In genomic region chr5:79133657-79134451, GRCh38 we compare ENCODE assay signal across 9 cellular contexts. TPM values are rescaled to one million over a fixed set of nuclear protein-coding genes. Genes with fewer than 3 reads are reported as not detected.
DNase-seq lines count a peak whose midpoint lies in the region; ATAC-seq and TF ChIP-seq lines count a peak whose summit lies in the region.
"Had no signal": no experiment of that assay in that cellular context is flagged by ENCODE, and none has a peak within 500 bp of the region (broad histone marks: within the 10 kb centered on the region; RNA-seq: fewer than 3 reads in every experiment).

No MANE protein-coding gene starts in this region.

- TF ChIP-seq CTCF in Peyer's patch (IDR thresholded peaks at IDR 0.05) (peak; percentile 37 to 70 (median 62)), fibroblast of lung (conservative IDR thresholded peaks at IDR 0.05 in 1 of 2, IDR thresholded peaks at IDR 0.05 in 1 of 2; ENCODE audit: low read depth in 1 of 2, low read length in 2 of 2) (peak; percentile 80 to 87), natural killer cell (IDR thresholded peaks at IDR 0.05) (no peak)

- no peaks in the 10 kb centered on the region for H3K36me3 ChIP-seq in Peyer's patch
- no peaks in the 10 kb centered on the region for H3K36me3 ChIP-seq in fibroblast of lung (ENCODE audit: control insufficient read depth, insufficient read depth, low read length)

- H3K4me3 Mint-ChIP-seq in natural killer cell: peak overlapping the region; percentile 82
- peak overlapping the region; percentile 45 to 58 for H3K4me3 Mint-ChIP-seq in stimulated activated naive B cell treated with anti-CD40 and anti-IgM and Interleukin-4, amounts not matched to agents 10 μg/mL and 1 μg/mL and 100 μg/mL, for 72 hours

- H3K9me3 ChIP-seq in Peyer's patch (no peaks in the 10 kb centered on the region), fibroblast of lung (ENCODE audit: control insufficient read depth, insufficient read depth, low read depth, low read length) (no peaks in the 10 kb centered on the region)

- no peaks in the 10 kb centered on the region for H3K9me3 Mint-ChIP-seq in natural killer cell
- no peaks in the 10 kb centered on the region for H3K9me3 Mint-ChIP-seq in stimulated activated naive B cell treated with anti-CD40 and anti-IgM and Interleukin-4, amounts not matched to agents 10 μg/mL and 1 μg/mL and 100 μg/mL, for 72 hours

- no peaks in the 10 kb centered on the region for H4K20me1 ChIP-seq in fibroblast of lung (ENCODE audit: control insufficient read depth, extremely low read depth, insufficient read depth, low read length)

- TF ChIP-seq EP300 in Ishikawa (IDR thresholded peaks at IDR 0.05; ENCODE audit: borderline replicate concordance): no peak

- peak overlapping the region; percentile 95 for H3K4me2 ChIP-seq in fibroblast of lung (ENCODE audit: extremely low read depth, insufficient read depth, low read length)

- peak; percentile 90 for DNase-seq in Caki2 (ENCODE audit: low read depth)
- DNase-seq in Peyer's patch: peak; percentile 51 to 82 (median 55)
- peak; percentile 30 for DNase-seq in activated T-helper 1 cell treated with Interleukin-2 at 50 U/mL for 16 hours (ENCODE audit: low read depth)
- DNase-seq in fibroblast of lung (ENCODE audit: low read depth in 2 of 2): peak; percentile 82 to 94
- peak; percentile 28 for DNase-seq in natural killer cell
- peak; percentile 31 for DNase-seq in stimulated activated naive B cell treated with anti-CD40 and anti-IgM and Interleukin-4, amounts not matched to agents 10 μg/mL and 1 μg/mL and 100 μg/mL, for 72 hours
- DNase-seq in HPDE6-E6E7 (ENCODE audit: extremely low spot score): no peak

- no peaks in the 10 kb centered on the region for H3K36me3 Mint-ChIP-seq in natural killer cell
- H3K36me3 Mint-ChIP-seq in stimulated activated naive B cell treated with anti-CD40 and anti-IgM and Interleukin-4, amounts not matched to agents 10 μg/mL and 1 μg/mL and 100 μg/mL, for 72 hours: no peaks in the 10 kb centered on the region

- H3K9ac ChIP-seq in fibroblast of lung (ENCODE audit: insufficient read depth, low read length): no peak overlapping the region

- in situ Hi-C loops in Caki2 (cut with HindIII; ENCODE audit: low pct_unique_long_range_greater_than_20kb, low sequenced_read_pairs): no loop called here

- H3K4me3 ChIP-seq in Peyer's patch: peak overlapping the region in 2 of 4 donors; percentile 16 to 18
- H3K4me3 ChIP-seq in fibroblast of lung (replicated peaks in 1 of 4; ENCODE audit: control extremely low read depth in 1 of 4, insufficient read depth in 1 of 4, low read depth in 3 of 4, low read length in 4 of 4): peak overlapping the region; percentile 5 to 55 (median 40)

- H3K27me3 Mint-ChIP-seq in natural killer cell (ENCODE audit: low read depth in 2 of 2): peaks cover 0 to 7% of the 10 kb centered on the region in 2 donors
- H3K27me3 Mint-ChIP-seq in stimulated activated naive B cell treated with anti-CD40 and anti-IgM and Interleukin-4, amounts not matched to agents 10 μg/mL and 1 μg/mL and 100 μg/mL, for 72 hours: peaks cover 9 to 12% of the 10 kb centered on the region in 2 donors

- no peak for TF ChIP-seq POLR2A in Peyer's patch (IDR thresholded peaks at IDR 0.05)

- H3K4me1 Mint-ChIP-seq in natural killer cell: peaks cover 10% of the 10 kb centered on the region in 2 donors
- peaks cover 2 to 11% of the 10 kb centered on the region in 2 donors for H3K4me1 Mint-ChIP-seq in stimulated activated naive B cell treated with anti-CD40 and anti-IgM and Interleukin-4, amounts not matched to agents 10 μg/mL and 1 μg/mL and 100 μg/mL, for 72 hours

- intact Hi-C loops in natural killer cell (cut with micrococcal nuclease): loop anchor here (1.0 to 10.0 kb wide), 6 partner anchors 109 to 813 kb away; no protein-coding TSS in a partner anchor

- peak overlapping the region; percentile 90 for H2AFZ ChIP-seq in fibroblast of lung (ENCODE audit: low read length)

- H3K27ac Mint-ChIP-seq in natural killer cell: peak overlapping the region in 1 of 2 donors; percentile 59
- H3K27ac Mint-ChIP-seq in stimulated activated naive B cell treated with anti-CD40 and anti-IgM and Interleukin-4, amounts not matched to agents 10 μg/mL and 1 μg/mL and 100 μg/mL, for 72 hours: no peak overlapping the region

- TF ChIP-seq RAD21 in Ishikawa (IDR thresholded peaks at IDR 0.05; ENCODE audit: low read depth): peak; percentile 83

- H3K79me2 ChIP-seq in fibroblast of lung (ENCODE audit: control insufficient read depth, insufficient read depth, low read length): no peaks in the 10 kb centered on the region

- ATAC-seq in natural killer cell: peak; percentile 72 to 85 (median 78)
- ATAC-seq in stimulated activated naive B cell treated with anti-CD40 and anti-IgM and Interleukin-4, amounts not matched to agents 10 μg/mL and 1 μg/mL and 100 μg/mL, for 72 hours (replicated peaks): peak; percentile 69 to 77

- peak overlapping the region in 3 of 4 donors; percentile 6 to 63 (median 10) for H3K27ac ChIP-seq in Peyer's patch
- H3K27ac ChIP-seq in fibroblast of lung (ENCODE audit: insufficient read depth, low read length): peak overlapping the region; percentile 59

- H3K4me1 ChIP-seq in Peyer's patch (peaks cover 0 to 12% (median 0%) of the 10 kb centered on the region in 4 donors), fibroblast of lung (ENCODE audit: control insufficient read depth, extremely low read depth, insufficient read depth, low read length) (peaks cover 6% of the 10 kb centered on the region)

- H3K27me3 ChIP-seq in Peyer's patch: no peaks in the 10 kb centered on the region
- no peaks in the 10 kb centered on the region for H3K27me3 ChIP-seq in fibroblast of lung (ENCODE audit: control insufficient read depth, insufficient read depth, low read length)

TF ChIP-seq in Ishikawa, 13 proteins besides CTCF, POLR2A, EP300 and RAD21:
- no peak for TF ChIP-seq TCF12 (IDR thresholded peaks at IDR 0.05; ENCODE audit: low read depth)
- no peak for TF ChIP-seq USF1 (IDR thresholded peaks at IDR 0.05)
- TF ChIP-seq TEAD4 (IDR thresholded peaks at IDR 0.05): no peak
- no peak for TF ChIP-seq REST (IDR thresholded peaks at IDR 0.05; ENCODE audit: low read depth)
- no peak for TF ChIP-seq CREB1 (IDR thresholded peaks at IDR 0.05; ENCODE audit: low read depth)
- TF ChIP-seq YY1 (IDR thresholded peaks at IDR 0.05; ENCODE audit: low read depth): no peak
- TF ChIP-seq TAF1 (IDR thresholded peaks at IDR 0.05; ENCODE audit: low read depth): no peak
- no peak for TF ChIP-seq EGR1 (IDR thresholded peaks at IDR 0.05)
- no peak for TF ChIP-seq ZBTB7A (IDR thresholded peaks at IDR 0.05; ENCODE audit: low read depth)

RNA-seq across cellular contexts. Expression of gene BHMT, which starts 22.2 kb away (rescaled TPM):
- total RNA-seq in Caki2 (2014; rRNA removed; shearing (Covaris generic); ENCODE audit: low replicate concordance): 0.93 and 1.0 TPM in 2 replicates
- total RNA-seq in Peyer's patch: not detected
- 0.17 TPM in 1 of 2 replicates, not detected in the other for total RNA-seq in fibroblast of lung
- polyA plus RNA-seq in fibroblast of lung: not detected in 2 replicates
- polyA plus RNA-seq in fibroblast of lung (2012): 0.16 TPM in 1 of 2 replicates, not detected in the other
- not detected in 2 replicates for polyA minus RNA-seq in fibroblast of lung (ENCODE audit: low replicate concordance)
- not detected for total RNA-seq in natural killer cell
- total RNA-seq: dermis microvascular lymphatic vessel endothelial cell had no signal
